1 cellular context compared by ENCODE assay signal in genomic region chr1:213793482-213794067, GRCh38.
TF ChIP-seq lines count a peak whose summit lies in the region.

No MANE protein-coding gene starts in this region.

TF ChIP-seq in HepG2, 621 proteins besides CTCF, POLR2A, EP300 and RAD21 (continued from another document and continues in another):
- no peak for TF ChIP-seq HMGXB3 (CRISPR knock-in tag; IDR thresholded peaks at IDR 0.05; ENCODE audit: borderline replicate concordance)
- peak; percentile 45 for TF ChIP-seq FOSL2 (CRISPR knock-in tag; IDR thresholded peaks at IDR 0.05)
- peak; percentile 40; the same call in 1 of the 2 replicates for TF ChIP-seq SP5 (CRISPR knock-in tag; IDR thresholded peaks at IDR 0.05; ENCODE audit: borderline replicate concordance, low read depth)
- TF ChIP-seq ZNF225 (CRISPR knock-in tag; IDR thresholded peaks at IDR 0.05) = no peak
- TF ChIP-seq ZNF780A (CRISPR knock-in tag; IDR thresholded peaks at IDR 0.05) = no peak
- peak; percentile 43; the same call in 1 of the 2 replicates for TF ChIP-seq JUN (CRISPR knock-in tag; IDR thresholded peaks at IDR 0.05)
- peak; percentile 37; the same call in 1 of the 2 replicates for TF ChIP-seq ZNF710 (CRISPR knock-in tag; IDR thresholded peaks at IDR 0.05; ENCODE audit: borderline replicate concordance)
- TF ChIP-seq ZMYM3 (CRISPR knock-in tag; IDR thresholded peaks at IDR 0.05) = peak; percentile 47; the same call in 1 of the 2 replicates
- no peak for TF ChIP-seq ZSCAN25 (CRISPR knock-in tag; IDR thresholded peaks at IDR 0.05)
- peak; percentile 57; the same call in 1 of the 2 replicates for TF ChIP-seq ELF3 (CRISPR knock-in tag; IDR thresholded peaks at IDR 0.05)
- no peak for TF ChIP-seq ETS1 (CRISPR knock-in tag; IDR thresholded peaks at IDR 0.05)
- no peak for TF ChIP-seq LRRFIP1 (CRISPR knock-in tag; conservative IDR thresholded peaks at IDR 0.05)
- no peak for TF ChIP-seq FOXA1 (IDR thresholded peaks at IDR 0.05)
- peak; percentile 64 for TF ChIP-seq FOXA1 (CRISPR knock-in tag; IDR thresholded peaks at IDR 0.05)
- no peak for TF ChIP-seq HNRNPL (IDR thresholded peaks at IDR 0.05; ENCODE audit: low read depth, low read length)
- no peak; a peak in 1 of 4 replicates for TF ChIP-seq HMGXB4 (CRISPR knock-in tag; IDR thresholded peaks at IDR 0.05; ENCODE audit: borderline replicate concordance in 1 of 2, low read depth in 1 of 2)
- TF ChIP-seq SALL2 (CRISPR knock-in tag; IDR thresholded peaks at IDR 0.05) = peak; percentile 66; the same call in 1 of the 2 replicates
- peak; percentile 38 for TF ChIP-seq STAG1 (CRISPR knock-in tag; IDR thresholded peaks at IDR 0.05)
- TF ChIP-seq GTF3A (CRISPR knock-in tag; conservative IDR thresholded peaks at IDR 0.05) = no peak
- no peak for TF ChIP-seq PAF1 (CRISPR knock-in tag; IDR thresholded peaks at IDR 0.05)
- peak; percentile 50; the same call in 1 of the 2 replicates for TF ChIP-seq KMT2B (CRISPR knock-in tag; IDR thresholded peaks at IDR 0.05)
- TF ChIP-seq HOMEZ (CRISPR knock-in tag; IDR thresholded peaks at IDR 0.05; ENCODE audit: low read depth) = peak; percentile 54; the same call in 1 of the 2 replicates
- TF ChIP-seq ZNF354B (CRISPR knock-in tag; IDR thresholded peaks at IDR 0.05) = no peak
- TF ChIP-seq HBP1 (CRISPR knock-in tag; IDR thresholded peaks at IDR 0.05; ENCODE audit: low read depth) = no peak
- peak; percentile 54; the same call in 1 of the 2 replicates for TF ChIP-seq LCORL (IDR thresholded peaks at IDR 0.05)
- peak; percentile 64 for TF ChIP-seq LCORL (CRISPR knock-in tag; IDR thresholded peaks at IDR 0.05)
- 0 out of 2 replicates have a peak, but pooled peaks have one; percentile 22 for TF ChIP-seq KLF11 (CRISPR knock-in tag; IDR thresholded peaks at IDR 0.05)
- TF ChIP-seq ZNF589 (CRISPR knock-in tag; conservative IDR thresholded peaks at IDR 0.05) = no peak
- TF ChIP-seq RARA (CRISPR knock-in tag; IDR thresholded peaks at IDR 0.05) = peak; percentile 74
- no peak for TF ChIP-seq ZBED4 (CRISPR knock-in tag; IDR thresholded peaks at IDR 0.05; ENCODE audit: borderline replicate concordance)
- no peak for TF ChIP-seq HNRNPLL (IDR thresholded peaks at IDR 0.05; ENCODE audit: low read depth, low read length, poor library complexity, severe bottlenecking)
- no peak for TF ChIP-seq ZNF3 (CRISPR knock-in tag; IDR thresholded peaks at IDR 0.05)
- TF ChIP-seq SMAD3 (CRISPR knock-in tag; IDR thresholded peaks at IDR 0.05) = no peak; the same call in 1 of the 2 replicates
- peak; percentile 26; the same call in 1 of the 2 replicates for TF ChIP-seq ATF2 (CRISPR knock-in tag; IDR thresholded peaks at IDR 0.05)
- 0 out of 2 replicates have a peak, but pooled peaks have one; percentile 35 for TF ChIP-seq TFE3 (CRISPR knock-in tag; IDR thresholded peaks at IDR 0.05)
